11 cellular contexts compared by ENCODE assay signal in the genomic region with DNA sequence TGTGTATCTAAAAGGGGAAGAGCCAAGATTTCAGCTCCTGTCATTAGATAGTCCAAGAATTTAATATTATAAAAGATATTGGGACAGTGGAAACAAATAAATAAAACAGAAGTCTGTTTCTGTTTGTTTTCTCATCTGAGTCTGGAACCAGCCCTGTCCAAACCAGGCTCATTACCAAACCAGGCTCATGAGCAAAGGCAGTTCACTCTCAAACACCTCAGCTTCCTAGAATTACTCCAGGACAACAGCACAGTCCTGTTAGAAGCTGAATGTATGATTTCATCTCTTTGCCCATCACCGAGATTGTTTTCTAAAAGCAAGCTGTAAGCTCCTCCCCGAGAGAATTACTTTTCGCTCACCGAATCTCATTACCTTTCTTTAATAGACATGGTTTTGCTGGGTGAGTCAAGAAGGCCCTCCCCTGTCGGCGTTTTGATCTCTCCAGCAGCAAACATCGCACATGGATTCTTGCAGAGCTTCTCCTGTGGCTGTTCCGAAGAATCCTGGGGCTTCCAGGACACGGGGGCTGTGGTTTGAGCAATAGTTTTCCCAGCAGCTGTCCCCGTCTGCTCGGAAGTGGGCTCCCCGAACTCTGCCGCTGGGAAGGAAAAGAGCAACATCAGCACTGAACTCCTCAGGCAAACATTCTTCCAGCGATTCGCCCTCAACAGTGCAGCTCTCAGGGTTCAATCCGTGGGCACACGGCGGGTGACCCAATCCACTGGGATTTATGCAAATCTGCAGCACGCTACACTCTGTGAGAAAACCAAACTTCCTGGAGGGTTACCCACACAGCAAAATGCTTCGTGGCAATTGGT.
DNase-seq lines count a peak whose midpoint lies in the region; ATAC-seq and TF ChIP-seq lines count a peak whose summit lies in the region.
"Had no signal": no experiment of that assay in that cellular context is flagged by ENCODE, and none has a peak within 500 bp of the region (broad histone marks: within the 10 kb centered on the region; RNA-seq: fewer than 3 reads in every experiment).

No MANE protein-coding gene starts in this region.

- H3K9me3 Mint-ChIP-seq in HFFc6 = no peaks in the 10 kb centered on the region
- H3K9me3 Mint-ChIP-seq: stimulated activated naive CD8-positive, alpha-beta T cell treated with anti-CD3 and anti-CD28 coated beads, Interleukin-15, Interleukin-2, amounts not matched to agents 100 ng/mL and 50 ng/mL, for 24 hours; T-cell had no signal

- peak overlapping the region; percentile 77; the same call in 1 of the 2 replicates for H3K4me3 Mint-ChIP-seq in HFFc6
- H3K4me3 Mint-ChIP-seq: stimulated activated naive CD8-positive, alpha-beta T cell treated with anti-CD3 and anti-CD28 coated beads, Interleukin-15, Interleukin-2, amounts not matched to agents 100 ng/mL and 50 ng/mL, for 24 hours; T-cell had no signal

- DNase-seq in HFFc6 = no peak
- DNase-seq in astrocyte of the hippocampus (ENCODE audit: low read depth, low spot score) = peak; percentile 69
- peak; percentile 71 for DNase-seq in kidney tubule cell (ENCODE audit: low spot score)
- DNase-seq in sciatic nerve (ENCODE audit: low spot score) = no peak
- no peak for DNase-seq in middle frontal gyrus (ENCODE audit: extremely low spot score, low spot score)
- no peak for DNase-seq in stimulated activated CD4-positive, alpha-beta T cell treated with anti-CD3 and anti-CD28 coated beads, Interleukin-4, amount 100 ng/mL, for 1 hour
- DNase-seq in GOT3 (lab: John Stamatoyannopoulos, UW) = no peak
- DNase-seq: anterior cingulate cortex, T-cell had no signal

- peaks cover 21% of the 10 kb centered on the region for H3K27me3 Mint-ChIP-seq in HFFc6 (ENCODE audit: insufficient read depth)
- H3K27me3 Mint-ChIP-seq: stimulated activated naive CD8-positive, alpha-beta T cell treated with anti-CD3 and anti-CD28 coated beads, Interleukin-15, Interleukin-2, amounts not matched to agents 100 ng/mL and 50 ng/mL, for 24 hours; T-cell had no signal

- no peaks in the 10 kb centered on the region for H3K36me3 Mint-ChIP-seq in HFFc6 (ENCODE audit: low read depth)

- H3K27ac Mint-ChIP-seq in HFFc6 = no peak overlapping the region
- H3K27ac Mint-ChIP-seq: stimulated activated naive CD8-positive, alpha-beta T cell treated with anti-CD3 and anti-CD28 coated beads, Interleukin-15, Interleukin-2, amounts not matched to agents 100 ng/mL and 50 ng/mL, for 24 hours; T-cell had no signal

- intact Hi-C loops in sciatic nerve (cut with DNase I) = no loop called here

- peaks cover 7% of the 10 kb centered on the region; the same call in 1 of the 2 replicates for H3K4me1 Mint-ChIP-seq in HFFc6 (ENCODE audit: low read depth)
- H3K4me1 Mint-ChIP-seq: T-cell had no signal

- ATAC-seq in sciatic nerve = peak; percentile 71
- no peak for ATAC-seq in GM19397 (IDR thresholded peaks at IDR 0.05; ENCODE audit: unreplicated experiment)
- ATAC-seq: T-cell had no signal

- TF ChIP-seq CTCF in HFFc6 (IDR thresholded peaks at IDR 0.05) = no peak

Comparison
In these comparisons a context has a peak if more than half of its experiments do, and no peak if none do; other contexts are left out.
1. DNase-seq: peak in astrocyte of the hippocampus (single experiment) and kidney tubule cell (single experiment); none in HFFc6 (single experiment), sciatic nerve (single experiment), middle frontal gyrus (single experiment), stimulated activated CD4-positive, alpha-beta T cell treated with anti-CD3 and anti-CD28 coated beads, Interleukin-4, amount 100 ng/mL, for 1 hour (single experiment) and GOT3 (single experiment).